In genomic region chr5:154368041-154368800, GRCh38 we compare ENCODE assay signal across 8 cellular contexts.
A peak's percentile ranks its signal among the peaks of the same experiment; 100 is the strongest.
DNase-seq lines count a peak whose midpoint lies in the region; ATAC-seq, FAIRE-seq and TF ChIP-seq lines count a peak whose summit lies in the region.

No MANE protein-coding gene starts in this region.

- in situ Hi-C loops in gastrocnemius medialis (cut with MboI; ENCODE audit: low sequenced_read_pairs in 4 of 4) = no loop called here
- in situ Hi-C loops in transverse colon (cut with MboI; ENCODE audit: low pct_ligation_motif_present in 1 of 4, low pct_unique_long_range_greater_than_20kb in 1 of 4, low sequenced_read_pairs in 3 of 4) = no loop called here

- DNase-seq in left ventricle myocardium superior (no peak), gastrocnemius medialis (peak in 1 of 2 donors; percentile 27), GM19239 (ENCODE audit: insufficient read length, low spot score) (no peak), GM12892 (ENCODE audit: insufficient read length) (no peak), transverse colon (no peak), DMS153 treated with DMSO at 0.1 percent for 48 hours (lab: John Stamatoyannopoulos, UW; ENCODE audit: unreplicated experiment) (no peak)

- H3K27me3 ChIP-seq in gastrocnemius medialis (no peaks in the 10 kb centered on the region), transverse colon (no peaks in the 10 kb centered on the region)

- 62 to 67% (median 63%) methylated on average over 6 of the region's 6 CpGs for WGBS in adipose tissue, 3 donors
- WGBS in transverse colon (ENCODE audit: low coverage in 1 of 2), 2 donors = 77 to 80% methylated on average over 5 to 6 of the region's 6 CpGs

- intact Hi-C loops in left ventricle myocardium superior (cut with micrococcal nuclease) (no loop called here), gastrocnemius medialis (cut with DNase I; ENCODE audit: low total_unique reads) (no loop called here), transverse colon (cut with DNase I; ENCODE audit: low total_unique reads) (no loop called here)

- H3K4me1 ChIP-seq in HEK293 (ENCODE audit: control insufficient read depth, insufficient read depth, low read length) (peaks cover 4% of the 10 kb centered on the region), gastrocnemius medialis (peaks cover 12 to 16% of the 10 kb centered on the region in 2 donors), transverse colon (peaks cover 0 to 14% (median 5%) of the 10 kb centered on the region in 4 donors)

- H3K27ac ChIP-seq in HEK293 (ENCODE audit: extremely low read depth, low read depth, low read length) = no peak overlapping the region
- H3K27ac ChIP-seq in adipose tissue (ENCODE audit: low read depth, low read length) = peak overlapping the region; percentile 15
- peak overlapping the region; percentile 13 to 50 (median 14) for H3K27ac ChIP-seq in gastrocnemius medialis
- peak overlapping the region in 1 of 4 donors; percentile 34 for H3K27ac ChIP-seq in transverse colon

- TF ChIP-seq CTCF in HEK293 (tag by site-specific recombination; IDR thresholded peaks at IDR 0.05) = no peak
- no peak for TF ChIP-seq CTCF in gastrocnemius medialis (IDR thresholded peaks at IDR 0.05 in 4 of 5, conservative IDR thresholded peaks at IDR 0.05 in 1 of 5)
- TF ChIP-seq CTCF in transverse colon (IDR thresholded peaks at IDR 0.05) = no peak

- POLR2A ChIA-PET in HEK293 (lab: Yijun Ruan, JAX) = interaction anchor here (1.0 to 1.2 kb wide), 3 partner anchors 16 to 178 kb away, joined by 3 to 5 read pairs (median 3); partner anchors contain the start of gene GALNT10

- H3K36me3 ChIP-seq in HEK293 (ENCODE audit: control insufficient read depth in 2 of 2, insufficient read depth in 1 of 2, low read length in 2 of 2) (no peaks in the 10 kb centered on the region), gastrocnemius medialis (no peaks in the 10 kb centered on the region), transverse colon (no peaks in the 10 kb centered on the region)

- H3K4me3 ChIP-seq in HEK293 (ENCODE audit: low read depth, low read length) = no peak overlapping the region
- no peak overlapping the region for H3K4me3 ChIP-seq in gastrocnemius medialis
- no peak overlapping the region for H3K4me3 ChIP-seq in transverse colon

- H3K9me3 ChIP-seq in HEK293 (ENCODE audit: control insufficient read depth, insufficient read depth, low read depth, low read length) (no peaks in the 10 kb centered on the region), gastrocnemius medialis (no peaks in the 10 kb centered on the region), transverse colon (no peaks in the 10 kb centered on the region)

- TF ChIP-seq EP300 in transverse colon (IDR thresholded peaks at IDR 0.05; ENCODE audit: low read depth) = no peak

- ATAC-seq in left ventricle myocardium superior (peak; percentile 76), gastrocnemius medialis (peak; percentile 56 to 59)

- TF ChIP-seq POLR2A in gastrocnemius medialis (IDR thresholded peaks at IDR 0.05) (no peak), GM12892 (IDR thresholded peaks at IDR 0.05; ENCODE audit: low read depth, low read length) (no peak), transverse colon (IDR thresholded peaks at IDR 0.05) (no peak)

- CTCF ChIA-PET in HEK293 (lab: Yijun Ruan, JAX) = interaction anchor here (0.6 to 1.9 kb wide), 4 partner anchors 37 to 296 kb away, joined by 3 to 5 read pairs (median 4); partner anchors contain the start of gene GALNT10

- FAIRE-seq in GM19239 (lab: Jason Lieb, UNC) (no peak), GM12892 (lab: Jason Lieb, UNC) (no peak)

TF ChIP-seq in HEK293, 187 proteins besides CTCF, POLR2A, EP300 and RAD21 (continues in another document):
- TF ChIP-seq ZNF449 (tag by site-specific recombination; IDR thresholded peaks at IDR 0.05) (no peak), HOXD13 (CRISPR knock-in tag; IDR thresholded peaks at IDR 0.05; ENCODE audit: borderline replicate concordance) (no peak), ZNF560 (tag by site-specific recombination; IDR thresholded peaks at IDR 0.05; ENCODE audit: borderline replicate concordance) (no peak), ZNF629 (tag by site-specific recombination; IDR thresholded peaks at IDR 0.05) (peak; percentile 77), ZSCAN5A (tag by site-specific recombination; IDR thresholded peaks at IDR 0.05) (no peak), BCL11B (tag by site-specific recombination; IDR thresholded peaks at IDR 0.05; ENCODE audit: low read depth) (no peak), ZNF18 (tag by site-specific recombination; IDR thresholded peaks at IDR 0.05) (peak; percentile 60; the same call in 1 of the 2 replicates), BCL11A (tag by site-specific recombination; IDR thresholded peaks at IDR 0.05; ENCODE audit: low read depth) (peak; percentile 26; the same call in 1 of the 2 replicates), ZNF530 (tag by site-specific recombination; IDR thresholded peaks at IDR 0.05; ENCODE audit: low read depth) (no peak), ZNF302 (tag by site-specific recombination; IDR thresholded peaks at IDR 0.05; ENCODE audit: low read depth) (no peak), ZBTB10 (tag by site-specific recombination; IDR thresholded peaks at IDR 0.05) (no peak), GLI2 (tag by site-specific recombination; IDR thresholded peaks at IDR 0.05; ENCODE audit: borderline replicate concordance, low read depth) (no peak), ZNF549 (tag by site-specific recombination; IDR thresholded peaks at IDR 0.05) (no peak), ATF2 (tag by site-specific recombination; IDR thresholded peaks at IDR 0.05; ENCODE audit: low read depth) (no peak), ZNF792 (tag by site-specific recombination; IDR thresholded peaks at IDR 0.05) (no peak), REPIN1 (tag by site-specific recombination; IDR thresholded peaks at IDR 0.05; ENCODE audit: low read depth) (no peak)
